Comparison of ENCODE assay signal across 8 cellular contexts in the genomic region with DNA sequence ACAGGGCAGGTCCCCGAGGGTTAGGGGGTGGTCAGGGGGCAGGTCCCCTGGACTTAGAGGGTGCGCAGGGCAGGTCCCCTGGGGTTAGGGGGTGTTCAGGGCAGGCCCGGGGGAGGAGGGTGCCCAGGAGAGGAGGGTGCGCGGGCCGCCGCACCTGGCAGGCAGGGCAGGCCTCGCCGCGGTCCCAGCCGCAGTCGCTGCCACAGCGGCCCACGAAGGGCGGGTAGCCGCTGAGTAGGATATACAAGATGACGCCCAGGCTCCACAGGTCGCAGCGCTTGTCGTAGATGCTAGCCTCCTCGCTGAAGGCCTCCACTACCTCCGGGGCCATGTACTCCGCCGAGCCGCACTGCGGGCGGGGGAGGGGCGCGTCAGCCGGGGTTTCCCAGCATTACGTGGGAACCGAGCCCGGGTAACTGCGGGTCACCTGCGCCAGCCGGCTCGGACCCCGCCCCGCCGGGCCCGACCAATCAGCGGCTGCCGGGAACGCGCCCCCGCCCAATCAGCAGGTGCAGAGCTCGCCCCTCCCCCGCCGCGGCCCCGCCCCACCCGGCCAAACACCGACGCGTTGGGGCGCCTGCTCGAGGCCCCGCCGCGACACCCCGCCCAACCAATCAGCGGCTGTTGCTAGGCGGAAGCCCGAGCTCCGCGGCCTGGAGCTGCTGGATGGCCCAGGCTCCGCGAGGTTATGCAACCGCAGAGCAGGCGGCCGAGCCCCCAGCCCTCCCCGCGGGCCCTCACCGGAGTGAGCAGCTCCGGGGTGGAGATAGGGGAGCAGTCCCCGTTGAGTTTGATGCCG.
DNase-seq lines count a peak whose midpoint lies in the region; ATAC-seq lines count a peak whose summit lies in the region.

No MANE protein-coding gene starts in this region.

- no peaks in the 10 kb centered on the region for H3K27me3 ChIP-seq in effector memory CD4-positive, alpha-beta T cell (replicated peaks; ENCODE audit: control insufficient read depth, insufficient read depth, low read length, poor library complexity, severe bottlenecking)

- H3K4me3 ChIP-seq in effector memory CD4-positive, alpha-beta T cell (ENCODE audit: insufficient read depth, low read depth, low read length, poor library complexity, severe bottlenecking), result peak overlapping the region; percentile 44

- peak; percentile 89 for DNase-seq in AG20443 (ENCODE audit: low spot score)
- DNase-seq in NCI-H774 (lab: John Stamatoyannopoulos, UW), result peak; percentile 93
- DNase-seq in activated CD8-positive, alpha-beta memory T cell treated with anti-CD3 and anti-CD28 coated beads for 48 hours (ENCODE audit: low read depth in 2 of 3, low spot score in 2 of 3), result peak; percentile 98 to 99 (median 98)
- peak; percentile 99 to 100 (median 100) for DNase-seq in effector memory CD4-positive, alpha-beta T cell
- peak; percentile 94 for DNase-seq in medulla oblongata (ENCODE audit: extremely low spot score)
- peak; percentile 99 for DNase-seq in stimulated activated CD8-positive, alpha-beta memory T cell treated with anti-CD3 and anti-CD28 coated beads, Interleukin-12 subunit alpha, Interleukin-12 subunit beta, amount 100 ng/mL, for 1 hour (ENCODE audit: low read depth)

- peaks cover 68% of the 10 kb centered on the region for H3K36me3 ChIP-seq in effector memory CD4-positive, alpha-beta T cell (ENCODE audit: control insufficient read depth, insufficient read depth, low read length)

- H3K9me3 ChIP-seq in effector memory CD4-positive, alpha-beta T cell (ENCODE audit: control insufficient read depth, low read length), result no peaks in the 10 kb centered on the region

- peak overlapping the region; percentile 95 for H3K27ac ChIP-seq in effector memory CD4-positive, alpha-beta T cell (ENCODE audit: insufficient read depth, low read length, poor library complexity, severe bottlenecking)

- ATAC-seq in GM19328 (IDR thresholded peaks at IDR 0.05; ENCODE audit: unreplicated experiment), result peak; percentile 62
- peak; percentile 61 for ATAC-seq in HG03460 (IDR thresholded peaks at IDR 0.05; ENCODE audit: unreplicated experiment)

- peaks cover 53% of the 10 kb centered on the region for H3K4me1 ChIP-seq in effector memory CD4-positive, alpha-beta T cell (ENCODE audit: control insufficient read depth, insufficient read depth, low read length, poor library complexity, severe bottlenecking)

Comparison
In these comparisons a context has a peak if more than half of its experiments do, and no peak if none do; other contexts are left out.
1. Peak in every context shown above with its lines: DNase-seq, ATAC-seq, H3K4me3 ChIP-seq and H3K27ac ChIP-seq.